ENCODE assay signal across 14 cellular contexts in the genomic region with DNA sequence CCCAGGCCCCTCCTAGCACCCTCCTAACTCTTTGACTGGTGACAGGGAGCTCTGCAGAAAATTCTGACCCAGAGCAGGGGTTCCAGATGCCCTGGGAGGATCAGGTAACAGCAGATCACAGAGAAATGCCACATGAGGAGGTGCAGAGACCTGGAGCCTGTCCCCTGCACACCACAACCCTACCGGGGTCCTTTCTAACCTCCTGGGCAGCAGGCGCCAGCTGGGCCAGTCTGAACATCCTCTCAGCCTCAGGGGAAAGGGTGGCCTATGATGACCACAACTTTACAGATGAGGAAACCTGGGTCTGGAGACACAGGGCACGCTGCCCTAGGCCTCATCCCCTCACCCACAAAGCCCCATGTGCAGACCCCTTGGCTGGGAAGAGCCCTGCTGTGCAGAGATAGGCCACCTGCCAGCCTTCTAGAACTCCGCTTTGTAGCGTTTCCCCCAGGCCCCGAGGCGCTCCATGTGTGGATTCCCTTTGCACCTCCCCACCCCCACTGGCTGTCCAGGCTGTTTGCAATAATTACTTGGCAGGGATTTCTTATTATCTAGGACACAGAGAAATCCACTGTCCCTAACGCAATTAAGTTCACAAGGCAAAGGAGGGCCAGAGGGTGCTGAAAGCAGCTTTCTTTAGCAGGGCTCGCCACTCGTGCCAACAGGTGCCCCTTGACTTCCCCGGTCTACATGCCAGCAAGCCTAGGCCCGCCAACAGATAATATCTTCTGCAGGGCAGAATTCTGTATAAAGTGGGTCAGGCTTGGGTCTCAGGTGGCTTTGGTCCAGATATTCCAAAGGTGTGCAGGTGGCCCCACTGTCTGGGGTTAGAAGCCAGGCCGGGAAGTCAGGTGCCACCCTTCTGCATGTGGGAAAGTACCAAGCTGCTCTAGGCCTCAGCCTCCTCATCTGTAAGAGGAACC. TPM values are rescaled to one million over a fixed set of nuclear protein-coding genes. Genes with fewer than 3 reads are reported as not detected.
DNase-seq lines count a peak whose midpoint lies in the region; ATAC-seq and TF ChIP-seq lines count a peak whose summit lies in the region.
"Had no signal": no experiment of that assay in that cellular context is flagged by ENCODE, and none has a peak within 500 bp of the region (broad histone marks: within the 10 kb centered on the region; RNA-seq: fewer than 3 reads in every experiment).

No MANE protein-coding gene starts in this region.

- in situ Hi-C loops in G401 (cut with HindIII; ENCODE audit: low sequenced_read_pairs): no loop called here

- no peaks in the 10 kb centered on the region for H3K9me3 ChIP-seq in AG04450 (ENCODE audit: control insufficient read depth, insufficient read depth, low read length)
- no peaks in the 10 kb centered on the region for H3K9me3 ChIP-seq in left lung

- H3K4me3 ChIP-seq in AG04450 (ENCODE audit: low read depth, low read length): no peak overlapping the region
- H3K4me3 ChIP-seq in left lung: no peak overlapping the region

- TF ChIP-seq CTCF in AG04450 (IDR thresholded peaks at IDR 0.05; ENCODE audit: low read depth, low read length) (no peak), left lung (IDR thresholded peaks at IDR 0.05) (no peak), endothelial cell (IDR thresholded peaks at IDR 0.05; ENCODE audit: unreplicated experiment) (no peak)

- H3K27ac ChIP-seq in AG04450 (ENCODE audit: low read depth, low read length) (peak overlapping the region; percentile 21), caudate nucleus (ENCODE audit: low read depth, low read length) (peak overlapping the region; percentile 3), left lung (no peak overlapping the region)

- CTCF ChIA-PET in AG04450 (lab: Charles Lee): no interaction called here

- no peaks in the 10 kb centered on the region for H3K9me3 Mint-ChIP-seq in endothelial cell (ENCODE audit: unreplicated experiment)
- H3K9me3 Mint-ChIP-seq: H9; T-helper 2 cell treated with Interferon-gamma antibody and Interleukin-4, amounts not matched to agents 5 μg/mL and 100 μg/mL, for 36 hours had no signal

- ATAC-seq in left lung: no peak
- ATAC-seq in HG02852 (IDR thresholded peaks at IDR 0.05; ENCODE audit: unreplicated experiment): no peak
- ATAC-seq in GM21576 (IDR thresholded peaks at IDR 0.05; ENCODE audit: unreplicated experiment): no peak

- H3K4me1 ChIP-seq in left lung: peaks cover 6 to 18% of the 10 kb centered on the region in 2 donors

- H3K27me3 ChIP-seq in AG04450 (ENCODE audit: control insufficient read depth, insufficient read depth, low read length) (no peaks in the 10 kb centered on the region), left lung (no peaks in the 10 kb centered on the region)

- DNase-seq in AG04450 (ENCODE audit: low read depth, low spot score) (no peak), G401 (ENCODE audit: low spot score) (peak; percentile 68), caudate nucleus (lab: John Stamatoyannopoulos, UW) (peak in 2 of 61 donors; percentile 7 to 14), left lung (peak; percentile 28 to 36), iPS-NIHi7 (ENCODE audit: extremely low spot score) (no peak), endothelial cell (ENCODE audit: low spot score) (no peak)
- DNase-seq: activated CD4-positive, alpha-beta T cell treated with anti-CD3 and anti-CD28 coated beads, Interleukin-2, amount 50 U/mL, for 48 hours; H9; NCI-H446; stimulated activated CD4-positive, alpha-beta T cell treated with anti-CD3 and anti-CD28 coated beads, Interleukin-4, amount 100 ng/mL, for 4 hours had no signal

- H3K4me1 Mint-ChIP-seq in endothelial cell (ENCODE audit: unreplicated experiment): no peaks in the 10 kb centered on the region
- H3K4me1 Mint-ChIP-seq: H9 had no signal

- peaks cover 4 to 100% of the 10 kb centered on the region in 2 donors for H3K36me3 ChIP-seq in left lung

- no peak overlapping the region for H3K4me3 Mint-ChIP-seq in endothelial cell (ENCODE audit: unreplicated experiment)
- H3K4me3 Mint-ChIP-seq: H9; T-helper 2 cell treated with Interferon-gamma antibody and Interleukin-4, amounts not matched to agents 5 μg/mL and 100 μg/mL, for 36 hours had no signal

- POLR2A ChIA-PET in AG04450 (lab: Yijun Ruan, JAX): interaction anchor here (0.6 kb wide), 1 partner anchor 10 kb away, joined by 3 read pairs; no protein-coding TSS in a partner anchor

- intact Hi-C loops in left lung (cut with DNase I): no loop called here

- peaks cover 57% of the 10 kb centered on the region for H3K36me3 Mint-ChIP-seq in endothelial cell (ENCODE audit: low read depth, unreplicated experiment)

- H3K27ac Mint-ChIP-seq in endothelial cell (ENCODE audit: unreplicated experiment): no peak overlapping the region
- H3K27ac Mint-ChIP-seq: H9; T-helper 2 cell treated with Interferon-gamma antibody and Interleukin-4, amounts not matched to agents 5 μg/mL and 100 μg/mL, for 36 hours had no signal

- H3K27me3 Mint-ChIP-seq in endothelial cell (ENCODE audit: unreplicated experiment): peaks cover 22% of the 10 kb centered on the region

RNA-seq across cellular contexts. Expression of gene WDR1, which starts 36.4 kb away (rescaled TPM):
- 722 and 735 TPM in 2 replicates for polyA plus RNA-seq in AG04450 (2011; rRNA removed)
- polyA minus RNA-seq in AG04450 (2011; rRNA and poly(A)+ RNA removed): 648 and 799 TPM in 2 replicates
- 300 and 383 TPM in 2 replicates for total RNA-seq in G401 (2014; rRNA removed; shearing (Covaris generic))
- total RNA-seq in left lung (100 to 1,000 TPM; 215 to 303 TPM), endothelial cell (ENCODE audit: unreplicated experiment) (501 TPM)

RNA-seq across cellular contexts. Expression of gene SLC2A9, which starts 58.9 kb away (rescaled TPM):
- 2.4 and 3.0 TPM in 2 replicates for polyA plus RNA-seq in AG04450 (2011; rRNA removed)
- 4.9 and 5.0 TPM in 2 replicates for polyA minus RNA-seq in AG04450 (2011; rRNA and poly(A)+ RNA removed)
- total RNA-seq in G401 (2014; rRNA removed; shearing (Covaris generic)): not detected in 2 replicates
- 10 to 100 TPM; 10.6 to 19.0 TPM for total RNA-seq in left lung
- 0.72 TPM for total RNA-seq in endothelial cell (ENCODE audit: unreplicated experiment)
- total RNA-seq: RPMI7951 had no signal

Comparison
In these comparisons a context has a peak if more than half of its experiments do, and no peak if none do; other contexts are left out.
1. DNase-seq: peak in G401 (single experiment) and left lung (2 of 2); none in AG04450 (single experiment), iPS-NIHi7 (single experiment) and endothelial cell (single experiment).
2. H3K27ac ChIP-seq: peak in AG04450 (single experiment) and caudate nucleus (single experiment); none in left lung (0 of 2).